In genomic region chr3:143486611-143487010, GRCh38 we compare ENCODE assay signal across 8 cellular contexts.
"Had no signal": no experiment of that assay in that cellular context is flagged by ENCODE, and none has a peak within 500 bp of the region (broad histone marks: within the 10 kb centered on the region; RNA-seq: fewer than 3 reads in every experiment).

No MANE protein-coding gene starts in this region.

- DNase-seq: IMR-90, KBM-7, KG1 had no signal

- ATAC-seq: HepG2, K562 had no signal

- H3K27ac Mint-ChIP-seq: IgD-negative memory B cell had no signal

- H3K9me3 Mint-ChIP-seq: IgD-negative memory B cell had no signal

- H3K27me3 Mint-ChIP-seq: IgD-negative memory B cell had no signal

- H3K4me2 ChIP-seq: KMS-11 had no signal

- H3K9ac ChIP-seq: KMS-11 had no signal

- H3K27ac ChIP-seq: HL-60, KMS-11 had no signal

- H3K4me3 ChIP-seq: K562 had no signal

- H3K4me3 Mint-ChIP-seq: IgD-negative memory B cell had no signal
